In the genomic region with DNA sequence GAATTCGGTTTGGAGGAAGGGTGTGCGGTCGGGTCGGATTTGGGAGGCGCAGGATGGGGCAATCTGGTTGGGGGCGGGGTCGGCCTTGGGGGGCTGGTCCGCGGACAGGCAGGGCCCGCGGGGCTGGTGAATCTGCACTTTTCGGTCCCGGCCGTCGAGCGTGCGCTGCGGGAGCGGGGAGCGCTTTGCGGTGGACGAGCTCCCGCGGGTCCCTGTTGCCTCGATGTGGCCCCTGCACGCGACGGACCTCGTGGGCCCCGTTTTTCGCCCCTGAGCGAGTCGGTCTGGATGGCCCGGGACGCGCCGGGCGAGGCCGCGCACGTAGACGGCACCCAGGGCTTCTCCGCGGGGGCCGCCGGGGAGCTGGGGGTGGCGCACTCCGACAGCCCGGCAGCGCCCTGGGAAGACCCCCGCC, we compare ENCODE assay signal across 8 cellular contexts. TPM values are rescaled to one million over a fixed set of nuclear protein-coding genes. Genes with fewer than 3 reads are reported as not detected.
DNase-seq lines count a peak whose midpoint lies in the region; ATAC-seq and TF ChIP-seq lines count a peak whose summit lies in the region.

No MANE protein-coding gene starts in this region.

- H3K36me3 Mint-ChIP-seq in activated CD8-positive, alpha-beta T cell treated with anti-CD3 and anti-CD28 coated beads for 36 hours (ENCODE audit: low read depth) = peaks cover 42% of the 10 kb centered on the region

- DNase-seq in activated CD8-positive, alpha-beta T cell treated with anti-CD3 and anti-CD28 coated beads for 36 hours = no peak
- no peak for DNase-seq in fibroblast of pulmonary artery (ENCODE audit: low read depth)
- peak; percentile 61 to 80 (median 72) for DNase-seq in ovary
- DNase-seq in NCI-H1694 (lab: John Stamatoyannopoulos, UW) = no peak
- no peak for DNase-seq in DMS79 (lab: John Stamatoyannopoulos, UW)
- DNase-seq in NCI-H1694 treated with DMSO at 0.1 percent for 48 hours (lab: John Stamatoyannopoulos, UW) = no peak

- H3K27me3 ChIP-seq in HUES64 (ENCODE audit: insufficient read depth, low read length) (no peaks in the 10 kb centered on the region), ovary (no peaks in the 10 kb centered on the region)

- peak overlapping the region; percentile 91 for H3K27ac ChIP-seq in HUES64 (ENCODE audit: low read depth, low read length)
- H3K27ac ChIP-seq in ovary = peak overlapping the region; percentile 95 to 99

- intact Hi-C loops in activated CD8-positive, alpha-beta T cell treated with anti-CD3 and anti-CD28 coated beads for 36 hours (cut with micrococcal nuclease) = loop anchor here (2.0 kb wide), 1 partner anchor 31 kb away; no protein-coding TSS in a partner anchor
- intact Hi-C loops in ovary (cut with DNase I) = loop anchor here (2.0 to 10.0 kb wide), 8 partner anchors 33 to 345 kb away; partner anchors contain the start of genes PLEKHJ1 (in 3 of the 4), SF3A2 (in 3 of the 4), DOT1L (in 2 of the 4) and AP3D1 (in 1 of the 4)

- no peak for ATAC-seq in activated CD8-positive, alpha-beta T cell treated with anti-CD3 and anti-CD28 coated beads for 36 hours
- no peak for ATAC-seq in GM21423 (IDR thresholded peaks at IDR 0.05; ENCODE audit: unreplicated experiment)

- peak overlapping the region; percentile 85 for H3K4me3 Mint-ChIP-seq in activated CD8-positive, alpha-beta T cell treated with anti-CD3 and anti-CD28 coated beads for 36 hours

- H3K9me3 Mint-ChIP-seq in activated CD8-positive, alpha-beta T cell treated with anti-CD3 and anti-CD28 coated beads for 36 hours = no peaks in the 10 kb centered on the region

- WGBS in HUES64 = under 1% methylated on average over 51 of the region's 51 CpGs
- 1 to 2% (median 1%) methylated on average over 32 to 51 of the region's 51 CpGs for WGBS in ovary, 3 donors

- H3K9ac ChIP-seq in HUES64 (ENCODE audit: low read depth, low read length) = peak overlapping the region; percentile 98

- no peak for TF ChIP-seq POLR2A in ovary (IDR thresholded peaks at IDR 0.05)

- CTCF ChIA-PET in activated CD8-positive, alpha-beta T cell treated with anti-CD3 and anti-CD28 coated beads for 36 hours (lab: Charles Lee) = interaction anchor here (0.8 to 2.7 kb wide), 3 partner anchors 8 to 16 kb away, joined by 3 to 9 read pairs (median 5); no protein-coding TSS in a partner anchor

- H3K27me3 Mint-ChIP-seq in activated CD8-positive, alpha-beta T cell treated with anti-CD3 and anti-CD28 coated beads for 36 hours = no peaks in the 10 kb centered on the region

- TF ChIP-seq CTCF in activated CD8-positive, alpha-beta T cell treated with anti-CD3 and anti-CD28 coated beads for 36 hours (IDR thresholded peaks at IDR 0.05) = no peak
- TF ChIP-seq CTCF in fibroblast of pulmonary artery (IDR thresholded peaks at IDR 0.05; ENCODE audit: low read length, missing control alignments) = no peak
- no peak for TF ChIP-seq CTCF in ovary (IDR thresholded peaks at IDR 0.05)

- H3K4me1 ChIP-seq in HUES64 (ENCODE audit: insufficient read depth, low read length) (peaks cover 19% of the 10 kb centered on the region; the same call in 1 of the 2 replicates), ovary (ENCODE audit: insufficient read depth) (peaks cover 16% of the 10 kb centered on the region)

- peak overlapping the region; percentile 100 for H3K4me3 ChIP-seq in HUES64 (ENCODE audit: low read length)
- peak overlapping the region; percentile 97 for H3K4me3 ChIP-seq in fibroblast of pulmonary artery (replicated peaks; ENCODE audit: low read depth, low read length)
- H3K4me3 ChIP-seq in ovary = peak overlapping the region; percentile 98

- no peaks in the 10 kb centered on the region for H3K9me3 ChIP-seq in HUES64 (ENCODE audit: insufficient read depth, low read depth, low read length)
- H3K9me3 ChIP-seq in ovary = no peaks in the 10 kb centered on the region

- POLR2A ChIA-PET in activated CD8-positive, alpha-beta T cell treated with anti-CD3 and anti-CD28 coated beads for 36 hours (lab: Charles Lee) = interaction anchor here (0.6 to 11.0 kb wide), 29 partner anchors 9 to 1094 kb away, joined by 3 to 102 read pairs (median 4); partner anchors contain the start of genes AMH, GADD45B, IZUMO4 and JSRP1

- peaks cover 39% of the 10 kb centered on the region for H3K4me1 Mint-ChIP-seq in activated CD8-positive, alpha-beta T cell treated with anti-CD3 and anti-CD28 coated beads for 36 hours (ENCODE audit: low read depth)

- H3K36me3 ChIP-seq in HUES64 (ENCODE audit: insufficient read depth, low read length) = peaks cover 19% of the 10 kb centered on the region
- H3K36me3 ChIP-seq in ovary = no peaks in the 10 kb centered on the region

- TF ChIP-seq EP300 in ovary (IDR thresholded peaks at IDR 0.05) = no peak

- peak overlapping the region; percentile 90 for H3K27ac Mint-ChIP-seq in activated CD8-positive, alpha-beta T cell treated with anti-CD3 and anti-CD28 coated beads for 36 hours

RNA-seq across cellular contexts. Expression of gene PEAK3, which starts 11.8 kb away (rescaled TPM):
- not detected for polyA plus RNA-seq in HUES64 (2013, experiment 1 of 2)
- not detected for polyA plus RNA-seq in HUES64 (2013, experiment 2 of 2)
- total RNA-seq in activated CD8-positive, alpha-beta T cell treated with anti-CD3 and anti-CD28 coated beads for 36 hours = not detected
- under 1 TPM in 5 of 7 donors, not detected in 2; 0.11 to 0.62 (median 0.35) TPM for total RNA-seq in ovary
- polyA plus RNA-seq in ovary = under 1 TPM in 1 of 2 donors, not detected in 1; 0.10 TPM

RNA-seq across cellular contexts. Expression of gene JSRP1, which starts 13.9 kb away (rescaled TPM):
- 0.30 TPM for polyA plus RNA-seq in HUES64 (2013, experiment 1 of 2)
- not detected for polyA plus RNA-seq in HUES64 (2013, experiment 2 of 2)
- 1 to 10 TPM; 1.0 TPM for total RNA-seq in activated CD8-positive, alpha-beta T cell treated with anti-CD3 and anti-CD28 coated beads for 36 hours
- under 1 TPM in 4 of 7 donors, not detected in 3; 0.30 to 0.92 (median 0.41) TPM for total RNA-seq in ovary
- under 1 TPM in 1 of 2 donors, not detected in 1; 0.31 TPM for polyA plus RNA-seq in ovary

RNA-seq across cellular contexts. Expression of gene AMH, which starts 21.0 kb away (rescaled TPM):
- 2.9 TPM for polyA plus RNA-seq in HUES64 (2013, experiment 1 of 2)
- polyA plus RNA-seq in HUES64 (2013, experiment 2 of 2) = 2.3 TPM
- total RNA-seq in activated CD8-positive, alpha-beta T cell treated with anti-CD3 and anti-CD28 coated beads for 36 hours = 1 to 10 TPM; 4.5 to 6.1 TPM
- total RNA-seq in ovary = 1 to 10 TPM in 6 of 7 donors, under 1 TPM in 1; 0.80 to 3.9 (median 1.3) TPM
- 10 to 100 TPM in 1 of 2 donors, not detected in 1; 12.0 TPM for polyA plus RNA-seq in ovary

RNA-seq across cellular contexts. Expression of gene SF3A2, which starts 33.5 kb away (rescaled TPM):
- 108 TPM for polyA plus RNA-seq in HUES64 (2013, experiment 1 of 2)
- 122 TPM for polyA plus RNA-seq in HUES64 (2013, experiment 2 of 2)
- total RNA-seq in activated CD8-positive, alpha-beta T cell treated with anti-CD3 and anti-CD28 coated beads for 36 hours = 100 to 1,000 TPM; 157 to 163 TPM
- total RNA-seq in ovary = 100 to 1,000 TPM in 3 of 7 donors, 10 to 100 TPM in 4; 33.0 to 137 (median 89.8) TPM
- polyA plus RNA-seq in ovary = 10 to 100 TPM; 13.7 to 95.7 TPM

RNA-seq across cellular contexts. Expression of gene PLEKHJ1, which starts 34.0 kb away (rescaled TPM):
- 93.8 TPM for polyA plus RNA-seq in HUES64 (2013, experiment 1 of 2)
- polyA plus RNA-seq in HUES64 (2013, experiment 2 of 2) = 88.1 TPM
- 10 to 100 TPM; 65.3 to 72.8 TPM for total RNA-seq in activated CD8-positive, alpha-beta T cell treated with anti-CD3 and anti-CD28 coated beads for 36 hours
- total RNA-seq in ovary = 10 to 100 TPM; 39.0 to 55.2 (median 46.8) TPM
- 10 to 100 TPM; 17.1 to 57.9 TPM for polyA plus RNA-seq in ovary

Comparison
In these comparisons a context has a peak if more than half of its experiments do, and no peak if none do; other contexts are left out.
1. DNase-seq: peak in ovary (5 of 5); none in activated CD8-positive, alpha-beta T cell treated with anti-CD3 and anti-CD28 coated beads for 36 hours (single experiment), fibroblast of pulmonary artery (single experiment), NCI-H1694 (single experiment), DMS79 (single experiment) and NCI-H1694 treated with DMSO at 0.1 percent for 48 hours (single experiment).
2. Peak in every context shown above with its lines, with median percentiles within 50 percentile points of each other: H3K4me3 ChIP-seq.